18 cellular contexts compared by ENCODE assay signal in the genomic region with DNA sequence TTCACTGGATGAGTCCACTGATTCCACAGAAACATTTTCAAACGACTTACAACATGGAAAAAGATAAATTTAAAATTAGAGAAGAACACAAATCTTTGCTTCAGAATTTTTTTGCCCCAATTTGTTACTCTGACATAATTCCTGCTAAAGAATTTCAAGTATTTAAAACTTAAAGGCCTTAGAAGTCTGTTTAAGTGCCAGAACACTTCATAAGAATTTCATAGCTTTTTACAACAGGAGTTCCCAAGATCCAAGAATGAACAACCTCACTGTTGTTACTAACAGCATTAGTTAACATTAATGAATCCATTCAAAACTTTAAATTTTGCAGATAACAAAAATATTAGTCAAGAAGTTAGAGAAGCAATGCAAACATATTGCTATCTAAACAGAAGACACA. TPM values are rescaled to one million over a fixed set of nuclear protein-coding genes. Genes with fewer than 3 reads are reported as not detected.
DNase-seq lines count a peak whose midpoint lies in the region; ATAC-seq, FAIRE-seq and TF ChIP-seq lines count a peak whose summit lies in the region.
"Had no signal": no experiment of that assay in that cellular context is flagged by ENCODE, and none has a peak within 500 bp of the region (broad histone marks: within the 10 kb centered on the region; RNA-seq: fewer than 3 reads in every experiment).

No MANE protein-coding gene starts in this region.

- H3K27me3 ChIP-seq in IMR-90 (ENCODE audit: control insufficient read depth, insufficient read depth, low read length) (no peaks in the 10 kb centered on the region), astrocyte (ENCODE audit: insufficient read depth, low read length) (no peaks in the 10 kb centered on the region)
- peaks cover 4% of the 10 kb centered on the region for H3K27me3 ChIP-seq in CD4-positive, alpha-beta T cell (ENCODE audit: control insufficient read depth, insufficient read depth, low read length)
- H3K27me3 ChIP-seq: BE2C had no signal

- no peak overlapping the region for H3K23ac ChIP-seq in IMR-90 (ENCODE audit: low read depth, low read length)

- intact Hi-C loops in IMR-90 (cut with micrococcal nuclease) = no loop called here
- intact Hi-C loops in CD4-positive, alpha-beta T cell (cut with DNase I, micrococcal nuclease) = no loop called here

- H2BK5ac ChIP-seq in IMR-90 (ENCODE audit: low read depth, low read length, poor library complexity, severe bottlenecking) = no peak overlapping the region

- TF ChIP-seq CTCF in IMR-90 (conservative IDR thresholded peaks at IDR 0.05; ENCODE audit: low read depth, low read length) (no peak), astrocyte (IDR thresholded peaks at IDR 0.05; ENCODE audit: insufficient read depth, low read depth, low read length) (no peak), mesothelial cell of epicardium (IDR thresholded peaks at IDR 0.05; ENCODE audit: unreplicated experiment) (no peak)
- TF ChIP-seq CTCF in CD4-positive, alpha-beta T cell (IDR thresholded peaks at IDR 0.05) = no peak

- H4K8ac ChIP-seq in IMR-90 (ENCODE audit: low read depth in 2 of 2, low read length in 2 of 2) = no peak overlapping the region

- no peak overlapping the region for H3K14ac ChIP-seq in IMR-90 (replicated peaks; ENCODE audit: low read depth, low read length)

- peak; percentile 5 for FAIRE-seq in astrocyte (lab: Jason Lieb, UNC)
- FAIRE-seq: K562 had no signal

- BruUV-seq in IMR-90 (replicated peaks; lab: Mats Ljungman, UMichigan) = no TSS peak

- ATAC-seq in IMR-90 (ENCODE audit: low read depth) = peak; percentile 57; the same call in 1 of the 2 replicates
- ATAC-seq in HG03108 (IDR thresholded peaks at IDR 0.05; ENCODE audit: unreplicated experiment) = no peak
- no peak for ATAC-seq in CD4-positive, alpha-beta T cell (ENCODE audit: poor library complexity)
- ATAC-seq: HCT116, K562 had no signal

- TF ChIP-seq RAD21 in IMR-90 (IDR thresholded peaks at IDR 0.05; ENCODE audit: low read length) = no peak

- H3K9me3 Mint-ChIP-seq in astrocyte (ENCODE audit: unreplicated experiment) = peaks cover 3% of the 10 kb centered on the region
- peaks cover 5% of the 10 kb centered on the region for H3K9me3 Mint-ChIP-seq in mesothelial cell of epicardium
- H3K9me3 Mint-ChIP-seq in CD4-positive, alpha-beta T cell = no peaks in the 10 kb centered on the region

- H3K4me3 ChIP-seq in IMR-90 (ENCODE audit: insufficient read depth, low read depth, low read length) = no peak overlapping the region
- H3K4me3 ChIP-seq in astrocyte (ENCODE audit: insufficient read depth, low read depth, low read length) = no peak overlapping the region
- H3K4me3 ChIP-seq: K562 had no signal

- peaks cover 34% of the 10 kb centered on the region for H3K79me2 ChIP-seq in astrocyte (ENCODE audit: insufficient read depth, low read length)

- POLR2A ChIA-PET in IMR-90 (lab: Charles Lee; ENCODE audit: unreplicated experiment) = no interaction called here
- POLR2A ChIA-PET in CD4-positive, alpha-beta T cell (lab: Charles Lee) = no interaction called here

- no peak overlapping the region for H4K5ac ChIP-seq in IMR-90 (ENCODE audit: low read depth, low read length)

- H2BK120ac ChIP-seq in IMR-90 (ENCODE audit: low read depth, low read length) = no peak overlapping the region

- no peak overlapping the region for H3K18ac ChIP-seq in IMR-90 (ENCODE audit: low read depth, low read length)

- H3K9me1 ChIP-seq in IMR-90 (ENCODE audit: insufficient read depth, low read length) = peaks cover 4% of the 10 kb centered on the region; the same call in 1 of the 2 replicates

- H2AK5ac ChIP-seq in IMR-90 (ENCODE audit: low read depth, low read length) = no peak overlapping the region

- no peak overlapping the region for H3K4ac ChIP-seq in IMR-90 (ENCODE audit: low read depth, low read length)

- no CpG with 5 or more reads among the region's 1 CpG for WGBS in IMR-90 (ENCODE audit: extremely low coverage in 2 of 2, insufficient read length in 1 of 2), 2 experiments

- H3K4me1 ChIP-seq in IMR-90 (ENCODE audit: control insufficient read depth, insufficient read depth, low read length) (no peaks in the 10 kb centered on the region; the same call in 1 of the 2 replicates), astrocyte (ENCODE audit: insufficient read depth, low read length) (peaks cover 4% of the 10 kb centered on the region)
- H3K4me1 ChIP-seq: BE2C, Caco-2 had no signal

- H3K36me3 ChIP-seq in IMR-90 (ENCODE audit: control insufficient read depth, insufficient read depth, low read length) (peaks cover 12% of the 10 kb centered on the region), astrocyte (ENCODE audit: insufficient read depth, low read length) (peaks cover 68% of the 10 kb centered on the region)
- H3K36me3 ChIP-seq: BE2C had no signal

- H3K9me3 ChIP-seq in IMR-90 (ENCODE audit: control insufficient read depth, insufficient read depth, low read length) (no peaks in the 10 kb centered on the region), astrocyte (ENCODE audit: insufficient read depth, low read depth, low read length) (no peaks in the 10 kb centered on the region)
- no peaks in the 10 kb centered on the region for H3K9me3 ChIP-seq in CD4-positive, alpha-beta T cell (ENCODE audit: control insufficient read depth, low read length)
- H3K9me3 ChIP-seq: BE2C, Caco-2 had no signal

- H3K27ac Mint-ChIP-seq in astrocyte (ENCODE audit: unreplicated experiment) = no peak overlapping the region
- H3K27ac Mint-ChIP-seq in mesothelial cell of epicardium = peak overlapping the region; percentile 72
- no peak overlapping the region for H3K27ac Mint-ChIP-seq in CD4-positive, alpha-beta T cell
- H3K27ac Mint-ChIP-seq: CD14-positive monocyte had no signal

- no peak overlapping the region for H4K91ac ChIP-seq in IMR-90 (ENCODE audit: insufficient read depth, low read depth, low read length)

- H3K36me3 Mint-ChIP-seq in astrocyte (ENCODE audit: low read depth, unreplicated experiment) (no peaks in the 10 kb centered on the region), mesothelial cell of epicardium (peaks cover 43% of the 10 kb centered on the region)
- no peaks in the 10 kb centered on the region for H3K36me3 Mint-ChIP-seq in CD4-positive, alpha-beta T cell (ENCODE audit: low read depth)
- H3K36me3 Mint-ChIP-seq: CD8-positive, alpha-beta memory T cell had no signal

- DNase-seq in EH (ENCODE audit: low read depth) (peak; percentile 50), IMR-90 (no peak), astrocyte (ENCODE audit: low read depth) (peak; percentile 17), mesothelial cell of epicardium (ENCODE audit: low spot score in 2 of 2, unreplicated experiment in 2 of 2) (no peak), NCI-H345 treated with DMSO at 0.1 percent for 48 hours (lab: John Stamatoyannopoulos, UW; ENCODE audit: unreplicated experiment) (no peak)
- DNase-seq in activated CD4-positive, alpha-beta T cell treated with anti-CD3 and anti-CD28 coated beads for 1 hour = no peak
- no peak for DNase-seq in CD4-positive, alpha-beta T cell
- DNase-seq: ACHN; BE2C; Caco-2; CD8-positive, alpha-beta memory T cell; GDM1; Karpas-422 had no signal

- no peak overlapping the region for H3K27ac ChIP-seq in IMR-90 (ENCODE audit: insufficient read depth, low read length)
- H3K27ac ChIP-seq in astrocyte (ENCODE audit: low read depth, low read length) = no peak overlapping the region
- no peak overlapping the region for H3K27ac ChIP-seq in CD4-positive, alpha-beta T cell (ENCODE audit: low read depth, low read length)
- H3K27ac ChIP-seq: HL-60 had no signal

- H3K4me2 ChIP-seq in IMR-90 (ENCODE audit: low read depth, low read length) (no peak overlapping the region), astrocyte (ENCODE audit: low read length) (no peak overlapping the region)

- H2AK9ac ChIP-seq in IMR-90 (replicated peaks; ENCODE audit: low read depth, low read length, poor library complexity) = no peak overlapping the region

- H4K20me1 ChIP-seq in IMR-90 (ENCODE audit: insufficient read depth, low read length) (no peaks in the 10 kb centered on the region), astrocyte (ENCODE audit: insufficient read depth, low read length) (peaks cover 3% of the 10 kb centered on the region)

- H3K4me3 Mint-ChIP-seq in astrocyte (ENCODE audit: unreplicated experiment) (no peak overlapping the region), mesothelial cell of epicardium (no peak overlapping the region)
- H3K4me3 Mint-ChIP-seq in CD4-positive, alpha-beta T cell = no peak overlapping the region
- H3K4me3 Mint-ChIP-seq: CD14-positive monocyte; CD8-positive, alpha-beta memory T cell had no signal

- no peak overlapping the region for H2AFZ ChIP-seq in IMR-90 (replicated peaks; ENCODE audit: low read length, poor library complexity)
- no peak overlapping the region for H2AFZ ChIP-seq in astrocyte (ENCODE audit: low read depth, low read length)

- no peak overlapping the region for H3K9ac ChIP-seq in IMR-90 (ENCODE audit: low read depth, low read length)
- H3K9ac ChIP-seq in astrocyte (ENCODE audit: low read length) = no peak overlapping the region

- CTCF ChIA-PET in IMR-90 (lab: Yijun Ruan, JAX) = no interaction called here
- CTCF ChIA-PET in CD4-positive, alpha-beta T cell (lab: Charles Lee) = interaction anchor here (0.7 kb wide), 1 partner anchor 153 kb away, joined by 3 read pairs; no protein-coding TSS in a partner anchor

- peaks cover 0 to 4% of the 10 kb centered on the region in 2 experiments; a peak in 1 of 4 replicates for H3K79me1 ChIP-seq in IMR-90 (ENCODE audit: low read depth in 1 of 2, low read length in 2 of 2)

- in situ Hi-C loops in IMR-90 (cut with MboI; ENCODE audit: low sequenced_read_pairs) = no loop called here

- no peaks in the 10 kb centered on the region for H3K27me3 Mint-ChIP-seq in astrocyte (ENCODE audit: low read depth, unreplicated experiment)
- no peaks in the 10 kb centered on the region for H3K27me3 Mint-ChIP-seq in mesothelial cell of epicardium (ENCODE audit: low read depth)
- H3K27me3 Mint-ChIP-seq in CD4-positive, alpha-beta T cell = peaks cover 7% of the 10 kb centered on the region

- H2BK20ac ChIP-seq in IMR-90 (ENCODE audit: low read depth, low read length) = no peak overlapping the region

- TF ChIP-seq POLR2A in IMR-90 (IDR thresholded peaks at IDR 0.05; ENCODE audit: low read depth, low read length) = no peak

- H3K4me1 Mint-ChIP-seq in astrocyte (ENCODE audit: low read depth, unreplicated experiment) = peaks cover 5% of the 10 kb centered on the region
- peaks cover 16% of the 10 kb centered on the region for H3K4me1 Mint-ChIP-seq in mesothelial cell of epicardium
- H3K4me1 Mint-ChIP-seq in CD4-positive, alpha-beta T cell (ENCODE audit: low read depth) = no peaks in the 10 kb centered on the region
- H3K4me1 Mint-ChIP-seq: CD14-positive monocyte; CD8-positive, alpha-beta memory T cell had no signal

- no peak overlapping the region for H3K56ac ChIP-seq in IMR-90 (ENCODE audit: extremely low read depth, insufficient read depth, low read length)

- no peak overlapping the region for H2BK15ac ChIP-seq in IMR-90 (ENCODE audit: low read depth, low read length)

- dilution Hi-C loops in IMR-90 (cut with HindIII; ENCODE audit: low sequenced_read_pairs, unreplicated experiment) = no loop called here

RNA-seq across cellular contexts. Expression of gene ARHGAP29, which starts 31.7 kb away (rescaled TPM):
- total RNA-seq in IMR-90 (2012; rRNA removed) = 30.3 and 45.3 TPM in 2 replicates
- polyA plus RNA-seq in IMR-90 (2012; rRNA removed) = 15.9 and 19.1 TPM in 2 replicates
- 3.7 and 4.2 TPM in 2 replicates for polyA plus RNA-seq in IMR-90 (2012; cell fraction: cytosol; rRNA removed)
- polyA plus RNA-seq in IMR-90 (2012; cell fraction: nucleus; rRNA removed; ENCODE audit: low replicate concordance) = 8.5 and 39.9 TPM in 2 replicates
- 17.6 and 19.9 TPM in 2 replicates for total RNA-seq in astrocyte
- total RNA-seq in mesothelial cell of epicardium = 110 to 115 TPM (median 114 TPM) in 3 replicates
- not detected for total RNA-seq in CD4-positive, alpha-beta T cell
- total RNA-seq: CD8-positive, alpha-beta memory T cell had no signal
- polyA plus RNA-seq: CD8-positive, alpha-beta memory T cell had no signal

Comparison
In these comparisons a context has a peak if more than half of its experiments do, and no peak if none do; other contexts are left out.
1. DNase-seq: peak in EH (single experiment) and astrocyte (single experiment); none in IMR-90 (single experiment), mesothelial cell of epicardium (0 of 2), NCI-H345 treated with DMSO at 0.1 percent for 48 hours (single experiment), activated CD4-positive, alpha-beta T cell treated with anti-CD3 and anti-CD28 coated beads for 1 hour (single experiment) and CD4-positive, alpha-beta T cell (0 of 10).
2. RNA of gene ARHGAP29, which starts 31.7 kb away (total RNA-seq): 110 to 115 TPM in mesothelial cell of epicardium, 30.3 to 45.3 TPM in IMR-90 and 17.6 to 19.9 TPM in astrocyte; not detected in CD4-positive, alpha-beta T cell; every median in the first group is over 10 times any median in the second.